In genomic region chr7:116455499-116455898, GRCh38 we compare ENCODE assay signal across 17 cellular contexts. TPM values are rescaled to one million over a fixed set of nuclear protein-coding genes. Genes with fewer than 3 reads are reported as not detected.
"Had no signal": no experiment of that assay in that cellular context is flagged by ENCODE, and none has a peak within 500 bp of the region (broad histone marks: within the 10 kb centered on the region; RNA-seq: fewer than 3 reads in every experiment).

No MANE protein-coding gene starts in this region.

- H3K4me3 Mint-ChIP-seq: activated naive CD8-positive, alpha-beta T cell; activated T-cell treated with anti-CD3 and anti-CD28 coated beads, Interleukin-2, amount 50 U/mL, for 4 hours; natural killer cell treated with Interleukin-12 subunit alpha and Interleukin-12 subunit beta and Interleukin-15 and Interleukin-18, amount 100 ng/mL, for 72 hours; T-helper 2 cell treated with Interferon-gamma antibody and Interleukin-4, amounts not matched to agents 5 μg/mL and 100 μg/mL, for 36 hours had no signal

- H3K27ac Mint-ChIP-seq: activated naive CD8-positive, alpha-beta T cell; natural killer cell treated with Interleukin-12 subunit alpha and Interleukin-12 subunit beta and Interleukin-15 and Interleukin-18, amount 100 ng/mL, for 72 hours; T-helper 2 cell treated with Interferon-gamma antibody and Interleukin-4, amounts not matched to agents 5 μg/mL and 100 μg/mL, for 36 hours had no signal

- DNase-seq: activated CD4-positive, alpha-beta T cell treated with anti-CD3 and anti-CD28 coated beads, Interleukin-2, amount 50 U/mL, for 4 hours; activated CD4-positive, CD25-positive, alpha-beta regulatory T cell treated with anti-CD3 and anti-CD28 coated beads, Interleukin-2, amount 50 U/mL, for 72 hours; activated gamma-delta T cell; activated T-cell treated with anti-CD3 and anti-CD28 coated beads, Interleukin-2, amount 50 U/mL, for 4 hours; anterior cingulate cortex; left cardiac atrium; mucosa of descending colon; nucleus accumbens; right cardiac atrium; stimulated activated CD4-positive, alpha-beta T cell treated with anti-CD3 and anti-CD28 coated beads, Interleukin-2, amount 100 ng/mL, for 24 hours; stimulated activated naive CD4-positive, alpha-beta T cell; upper lobe of left lung had no signal

- ATAC-seq: activated T-cell treated with anti-CD3 and anti-CD28 coated beads, Interleukin-2, amount 50 U/mL, for 4 hours; left cardiac atrium; mucosa of descending colon; natural killer cell treated with Interleukin-12 subunit alpha and Interleukin-12 subunit beta and Interleukin-15 and Interleukin-18, amount 100 ng/mL, for 72 hours; right cardiac atrium had no signal

- H3K36me3 Mint-ChIP-seq: activated naive CD8-positive, alpha-beta T cell; natural killer cell treated with Interleukin-12 subunit alpha and Interleukin-12 subunit beta and Interleukin-15 and Interleukin-18, amount 100 ng/mL, for 72 hours had no signal

- H3K9me3 ChIP-seq: mucosa of descending colon, upper lobe of left lung had no signal

- H3K4me3 ChIP-seq: lung, mucosa of descending colon, upper lobe of left lung had no signal

- FAIRE-seq: colon had no signal

- H3K9me3 Mint-ChIP-seq: activated T-cell treated with anti-CD3 and anti-CD28 coated beads, Interleukin-2, amount 50 U/mL, for 4 hours; natural killer cell treated with Interleukin-12 subunit alpha and Interleukin-12 subunit beta and Interleukin-15 and Interleukin-18, amount 100 ng/mL, for 72 hours; T-helper 2 cell treated with Interferon-gamma antibody and Interleukin-4, amounts not matched to agents 5 μg/mL and 100 μg/mL, for 36 hours had no signal

RNA-seq across cellular contexts. Expression of gene CAV2, which starts 44.0 kb away (rescaled TPM):
- total RNA-seq: natural killer cell treated with Interleukin-12 subunit alpha and Interleukin-12 subunit beta and Interleukin-15 and Interleukin-18, amount 100 ng/mL, for 72 hours had no signal
